In the genomic region with DNA sequence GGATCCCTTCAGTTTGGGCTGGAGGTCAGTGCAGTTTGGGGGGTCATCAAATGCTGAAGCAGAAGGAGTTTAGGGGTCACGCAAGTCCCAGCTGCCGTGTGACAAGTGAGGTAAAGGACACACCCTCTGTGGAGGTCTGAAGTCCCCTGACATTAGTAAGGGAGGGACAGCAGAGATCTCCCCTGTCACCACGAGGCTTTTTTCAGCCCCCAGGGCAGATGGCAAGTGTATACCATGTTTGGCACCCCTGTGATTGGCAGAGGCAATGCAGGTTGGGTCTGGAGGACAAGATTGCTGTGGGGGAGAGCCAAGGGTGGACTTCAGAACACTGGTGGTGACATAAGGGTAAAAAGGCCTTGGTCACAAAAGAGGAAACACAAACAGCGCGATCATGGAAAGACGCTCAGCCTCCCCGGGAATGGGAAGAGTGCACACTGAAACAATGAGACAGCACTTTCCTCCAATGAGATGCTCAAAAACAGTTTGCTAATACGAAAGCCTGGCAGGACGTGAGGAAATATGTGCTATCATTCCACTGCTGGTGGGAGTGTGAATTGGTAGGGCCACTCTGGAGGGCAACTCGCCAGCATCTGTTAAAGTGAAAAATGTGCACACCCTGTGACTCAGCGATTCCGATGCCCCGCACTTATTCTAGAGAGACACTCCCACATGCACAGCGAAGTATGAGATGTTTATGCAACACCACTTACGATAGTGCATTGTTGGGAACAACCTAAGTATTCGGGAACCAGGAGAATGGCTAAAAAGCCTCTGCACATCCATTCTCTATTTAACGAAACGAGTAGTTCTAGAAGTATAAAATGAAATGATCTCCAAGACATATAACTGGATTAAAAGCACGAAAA, we compare ENCODE assay signal across 8 cellular contexts. TPM values are rescaled to one million over a fixed set of nuclear protein-coding genes. Genes with fewer than 3 reads are reported as not detected.
DNase-seq lines count a peak whose midpoint lies in the region; ATAC-seq, FAIRE-seq and TF ChIP-seq lines count a peak whose summit lies in the region.

No MANE protein-coding gene starts in this region.

- POLR2A ChIA-PET in WTC11 (lab: Charles Lee) (no interaction called here), endothelial cell of umbilical vein (lab: Charles Lee) (no interaction called here)

- no peaks in the 10 kb centered on the region for H3K9me3 ChIP-seq in endothelial cell of umbilical vein (replicated peaks; ENCODE audit: control insufficient read depth, insufficient read depth, low read length)
- H3K9me3 ChIP-seq in testis, result no peaks in the 10 kb centered on the region

- H2AFZ ChIP-seq in endothelial cell of umbilical vein (ENCODE audit: low read depth, low read length), result peak overlapping the region; percentile 94

- H4K20me1 ChIP-seq in endothelial cell of umbilical vein (replicated peaks; ENCODE audit: control insufficient read depth, extremely low read depth, insufficient read depth, low read length), result no peaks in the 10 kb centered on the region

- H3K36me3 Mint-ChIP-seq in IgD-negative memory B cell (peaks cover 3% of the 10 kb centered on the region), WTC11 (no peaks in the 10 kb centered on the region)

- H3K27me3 ChIP-seq in endothelial cell of umbilical vein (ENCODE audit: control insufficient read depth in 2 of 2, insufficient read depth in 2 of 2, low read length in 2 of 2) (no peaks in the 10 kb centered on the region), testis (no peaks in the 10 kb centered on the region)

- H3K4me1 ChIP-seq in endothelial cell of umbilical vein (ENCODE audit: control insufficient read depth, extremely low read depth, insufficient read depth, low read length), result peaks cover 18% of the 10 kb centered on the region
- peaks cover 4% of the 10 kb centered on the region for H3K4me1 ChIP-seq in testis

- CTCF ChIA-PET in WTC11 (lab: Charles Lee) (no interaction called here), endothelial cell of umbilical vein (lab: Charles Lee) (no interaction called here)

- peak overlapping the region; percentile 79 for H3K9ac ChIP-seq in endothelial cell of umbilical vein (replicated peaks; ENCODE audit: extremely low read depth, insufficient read depth, low read length)

- no peaks in the 10 kb centered on the region for H3K27me3 Mint-ChIP-seq in IgD-negative memory B cell
- H3K27me3 Mint-ChIP-seq in WTC11 (ENCODE audit: low read depth), result no peaks in the 10 kb centered on the region; the same call in 1 of the 2 replicates

- H3K9me1 ChIP-seq in endothelial cell of umbilical vein (replicated peaks; ENCODE audit: control insufficient read depth, extremely low read depth, insufficient read depth, low read length), result no peaks in the 10 kb centered on the region

- H3K9me3 Mint-ChIP-seq in IgD-negative memory B cell (no peaks in the 10 kb centered on the region), WTC11 (no peaks in the 10 kb centered on the region)

- H3K4me3 ChIP-seq in endothelial cell of umbilical vein (replicated peaks in 1 of 3; ENCODE audit: insufficient read depth in 1 of 3, low read depth in 1 of 3, low read length in 3 of 3) (peak overlapping the region in 1 of 3 experiments; percentile 4), testis (no peak overlapping the region)

- DNase-seq in Ammon's horn (ENCODE audit: low spot score) (peak; percentile 61), WTC11 (ENCODE audit: low spot score) (no peak), endothelial cell of umbilical vein (ENCODE audit: low read depth, low spot score) (peak; percentile 97), mucosa of gallbladder (ENCODE audit: low spot score) (peak; percentile 70), testis (peak; percentile 87)

- peak overlapping the region; percentile 57 to 92 (median 67) for H3K27ac Mint-ChIP-seq in IgD-negative memory B cell
- H3K27ac Mint-ChIP-seq in WTC11, result peak overlapping the region; percentile 25

- peak overlapping the region in 3 of 4 donors; percentile 32 to 90 (median 72) for H3K4me3 Mint-ChIP-seq in IgD-negative memory B cell
- H3K4me3 Mint-ChIP-seq in WTC11, result no peak overlapping the region

- H3K36me3 ChIP-seq in endothelial cell of umbilical vein (ENCODE audit: control insufficient read depth in 2 of 2, extremely low read depth in 1 of 2, insufficient read depth in 2 of 2, low read length in 2 of 2) (no peaks in the 10 kb centered on the region), testis (ENCODE audit: low read depth, missing control alignments) (no peaks in the 10 kb centered on the region)

- H3K4me1 Mint-ChIP-seq in IgD-negative memory B cell (peaks cover 47 to 63% (median 55%) of the 10 kb centered on the region in 3 donors), WTC11 (peaks cover 30% of the 10 kb centered on the region)

- 26 to 32% methylated on average over 19 of the region's 19 CpGs for WGBS in testis, 2 donors

- TF ChIP-seq CTCF in WTC11 (IDR thresholded peaks at IDR 0.05), result no peak
- no peak for TF ChIP-seq CTCF in endothelial cell of umbilical vein (IDR thresholded peaks at IDR 0.05; ENCODE audit: extremely low read depth in 1 of 2, insufficient read depth in 1 of 2, low read depth in 1 of 2, low read length in 2 of 2)
- TF ChIP-seq CTCF in testis (IDR thresholded peaks at IDR 0.05), result no peak

- H3K27ac ChIP-seq in endothelial cell of umbilical vein (ENCODE audit: insufficient read depth, low read depth, low read length) (peak overlapping the region; percentile 96), testis (peak overlapping the region; percentile 3 to 69)

- ATAC-seq in WTC11 (no peak), GM18867 (IDR thresholded peaks at IDR 0.05; ENCODE audit: unreplicated experiment) (no peak), GM18519 (IDR thresholded peaks at IDR 0.05; ENCODE audit: low FRiP score, unreplicated experiment) (no peak)

- H3K4me2 ChIP-seq in endothelial cell of umbilical vein (ENCODE audit: insufficient read depth, low read length), result peak overlapping the region; percentile 72

- dilution Hi-C loops in endothelial cell of umbilical vein (cut with MboI; ENCODE audit: extremely low pct_ligation_motif_present, low sequenced_read_pairs), result no loop called here

- no TSS peak for BruUV-seq in endothelial cell of umbilical vein (replicated peaks; lab: Mats Ljungman, UMichigan)

- FAIRE-seq in endothelial cell of umbilical vein (lab: Jason Lieb, UNC), result peak; percentile 98

- no peaks in the 10 kb centered on the region for H3K79me2 ChIP-seq in endothelial cell of umbilical vein (ENCODE audit: control insufficient read depth, insufficient read depth, low read length)

- intact Hi-C loops in endothelial cell of umbilical vein (cut with micrococcal nuclease), result loop anchor here (1.0 kb wide), 1 partner anchor 21 kb away; no protein-coding TSS in a partner anchor
- intact Hi-C loops in testis (cut with DNase I; ENCODE audit: low total_unique reads), result no loop called here

- TF ChIP-seq POLR2A in endothelial cell of umbilical vein (IDR thresholded peaks at IDR 0.05; ENCODE audit: low read depth, low read length) (peak; percentile 44), testis (IDR thresholded peaks at IDR 0.05) (no peak)

RNA-seq across cellular contexts. Expression of a gene that starts 14.4 kb away (rescaled TPM):
- polyA plus RNA-seq in IgD-negative memory B cell (264 TPM), endothelial cell of umbilical vein (not detected in 2 replicates), testis (ENCODE audit: insufficient read depth, low read depth, low replicate concordance) (3.7 TPM)
- total RNA-seq in WTC11 (2021) (0.23 to 0.34 TPM (median 0.28 TPM) in 3 replicates), endothelial cell of umbilical vein (not detected in 2 replicates), mucosa of gallbladder (3.8 TPM), testis (under 1 TPM in 1 of 2 donors, not detected in 1; 0.74 TPM)
- polyA plus RNA-seq in endothelial cell of umbilical vein (2011; cell fraction: cytosol; rRNA removed), result not detected in 2 replicates
- polyA plus RNA-seq in endothelial cell of umbilical vein (2011; cell fraction: nucleus; rRNA removed), result not detected in 2 replicates
- 0.15 and 0.28 TPM in 2 replicates for polyA plus RNA-seq in endothelial cell of umbilical vein (2012)
- not detected in 2 replicates for polyA minus RNA-seq in endothelial cell of umbilical vein
- polyA minus RNA-seq in endothelial cell of umbilical vein (2011; cell fraction: cytosol; rRNA and poly(A)+ RNA removed), result not detected
- polyA minus RNA-seq in endothelial cell of umbilical vein (2011; cell fraction: nucleus; rRNA and poly(A)+ RNA removed), result not detected in 2 replicates

RNA-seq across cellular contexts. Expression of a gene that starts 21.5 kb away (rescaled TPM):
- 125 TPM for polyA plus RNA-seq in IgD-negative memory B cell
- 0.98 to 1.3 TPM (median 1.1 TPM) in 3 replicates for total RNA-seq in WTC11 (2021)
- total RNA-seq in endothelial cell of umbilical vein, result 9.9 and 11.7 TPM in 2 replicates
- 28.6 and 33.6 TPM in 2 replicates for polyA plus RNA-seq in endothelial cell of umbilical vein
- polyA plus RNA-seq in endothelial cell of umbilical vein (2011; cell fraction: cytosol; rRNA removed), result 18.1 and 19.6 TPM in 2 replicates
- 22.4 and 24.3 TPM in 2 replicates for polyA plus RNA-seq in endothelial cell of umbilical vein (2011; cell fraction: nucleus; rRNA removed)
- polyA plus RNA-seq in endothelial cell of umbilical vein (2012), result 5.8 and 7.5 TPM in 2 replicates
- 15.6 and 19.7 TPM in 2 replicates for polyA minus RNA-seq in endothelial cell of umbilical vein
- not detected for polyA minus RNA-seq in endothelial cell of umbilical vein (2011; cell fraction: cytosol; rRNA and poly(A)+ RNA removed)
- 8.0 and 8.7 TPM in 2 replicates for polyA minus RNA-seq in endothelial cell of umbilical vein (2011; cell fraction: nucleus; rRNA and poly(A)+ RNA removed)
- total RNA-seq in mucosa of gallbladder, result 53.1 TPM
- 10 to 100 TPM; 18.4 to 29.8 TPM for total RNA-seq in testis
- polyA plus RNA-seq in testis (ENCODE audit: insufficient read depth, low read depth, low replicate concordance), result 20.1 TPM

RNA-seq across cellular contexts. Expression of a gene that starts 40.1 kb away (rescaled TPM):
- polyA plus RNA-seq in IgD-negative memory B cell (8.1 TPM), endothelial cell of umbilical vein (9.0 and 9.9 TPM in 2 replicates), testis (ENCODE audit: insufficient read depth, low read depth, low replicate concordance) (12.7 TPM)
- total RNA-seq in WTC11 (2021) (12.8 to 14.3 TPM (median 13.8 TPM) in 3 replicates), endothelial cell of umbilical vein (6.6 and 7.0 TPM in 2 replicates), mucosa of gallbladder (12.3 TPM), testis (10 to 100 TPM; 15.0 to 18.3 TPM)
- polyA plus RNA-seq in endothelial cell of umbilical vein (2011; cell fraction: cytosol; rRNA removed), result 4.3 and 5.3 TPM in 2 replicates
- polyA plus RNA-seq in endothelial cell of umbilical vein (2011; cell fraction: nucleus; rRNA removed), result 30.7 and 42.7 TPM in 2 replicates
- polyA plus RNA-seq in endothelial cell of umbilical vein (2012), result 6.9 and 8.4 TPM in 2 replicates
- 5.5 and 12.9 TPM in 2 replicates for polyA minus RNA-seq in endothelial cell of umbilical vein
- polyA minus RNA-seq in endothelial cell of umbilical vein (2011; cell fraction: cytosol; rRNA and poly(A)+ RNA removed), result 28.1 TPM
- polyA minus RNA-seq in endothelial cell of umbilical vein (2011; cell fraction: nucleus; rRNA and poly(A)+ RNA removed), result 7.4 and 9.7 TPM in 2 replicates

RNA-seq across cellular contexts. Expression of a gene that starts 46.4 kb away (rescaled TPM):
- not detected for polyA plus RNA-seq in IgD-negative memory B cell
- total RNA-seq in WTC11 (2021), result 4.0 to 6.1 TPM (median 4.5 TPM) in 3 replicates
- total RNA-seq in endothelial cell of umbilical vein, result 84.1 and 102 TPM in 2 replicates
- 70.7 and 82.2 TPM in 2 replicates for polyA plus RNA-seq in endothelial cell of umbilical vein
- polyA plus RNA-seq in endothelial cell of umbilical vein (2011; cell fraction: cytosol; rRNA removed), result 46.4 and 59.5 TPM in 2 replicates
- polyA plus RNA-seq in endothelial cell of umbilical vein (2011; cell fraction: nucleus; rRNA removed), result 47.3 TPM in 2 replicates
- 66.7 and 93.7 TPM in 2 replicates for polyA plus RNA-seq in endothelial cell of umbilical vein (2012)
- 15.6 and 26.2 TPM in 2 replicates for polyA minus RNA-seq in endothelial cell of umbilical vein
- polyA minus RNA-seq in endothelial cell of umbilical vein (2011; cell fraction: cytosol; rRNA and poly(A)+ RNA removed), result 33.2 TPM
- polyA minus RNA-seq in endothelial cell of umbilical vein (2011; cell fraction: nucleus; rRNA and poly(A)+ RNA removed), result 17.9 and 21.2 TPM in 2 replicates
- total RNA-seq in mucosa of gallbladder, result 180 TPM
- 100 to 1,000 TPM in 1 of 2 donors, 10 to 100 TPM in 1; 81.3 to 112 TPM for total RNA-seq in testis
- 36.6 TPM for polyA plus RNA-seq in testis (ENCODE audit: insufficient read depth, low read depth, low replicate concordance)

RNA-seq across cellular contexts. Expression of a gene that starts 55.0 kb away (rescaled TPM):
- not detected for polyA plus RNA-seq in IgD-negative memory B cell
- 97.6 to 108 TPM (median 100 TPM) in 3 replicates for total RNA-seq in WTC11 (2021)
- total RNA-seq in endothelial cell of umbilical vein, result 0.18 TPM in 1 of 2 replicates, not detected in the other
- 0.12 and 0.14 TPM in 2 replicates for polyA plus RNA-seq in endothelial cell of umbilical vein
- 0.03 TPM in 2 replicates for polyA plus RNA-seq in endothelial cell of umbilical vein (2011; cell fraction: cytosol; rRNA removed)
- polyA plus RNA-seq in endothelial cell of umbilical vein (2011; cell fraction: nucleus; rRNA removed), result 0.24 and 0.40 TPM in 2 replicates
- 0.24 TPM in 1 of 2 replicates, not detected in the other for polyA plus RNA-seq in endothelial cell of umbilical vein (2012)
- not detected in 2 replicates for polyA minus RNA-seq in endothelial cell of umbilical vein
- polyA minus RNA-seq in endothelial cell of umbilical vein (2011; cell fraction: cytosol; rRNA and poly(A)+ RNA removed), result 3.2 TPM
- polyA minus RNA-seq in endothelial cell of umbilical vein (2011; cell fraction: nucleus; rRNA and poly(A)+ RNA removed), result not detected in 2 replicates
- 52.7 TPM for total RNA-seq in mucosa of gallbladder
- total RNA-seq in testis, result 10 to 100 TPM; 22.7 to 43.1 TPM
- 14.6 TPM for polyA plus RNA-seq in testis (ENCODE audit: insufficient read depth, low read depth, low replicate concordance)
